In the genomic region with DNA sequence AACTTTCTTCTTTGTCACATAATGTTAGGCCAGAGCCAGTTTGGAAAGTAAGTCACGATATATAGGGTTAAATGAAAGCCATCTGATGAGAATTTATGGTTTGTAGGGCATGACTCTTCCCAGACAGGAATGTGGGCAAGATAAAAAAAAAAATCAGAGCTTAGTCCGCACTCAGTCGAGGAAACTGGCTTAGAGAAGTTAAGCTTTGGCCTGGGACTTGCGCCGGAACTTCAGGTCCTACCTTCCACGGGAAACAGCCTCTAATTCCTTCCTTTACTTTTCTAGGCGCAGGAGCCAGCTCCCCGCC, we compare ENCODE assay signal across 1 cellular context.
TF ChIP-seq lines count a peak whose summit lies in the region.

No MANE protein-coding gene starts in this region.

TF ChIP-seq in GM12878, 131 proteins besides CTCF, POLR2A, EP300 and RAD21:
- TF ChIP-seq ATF2 (IDR thresholded peaks at IDR 0.05; ENCODE audit: low read length): no peak
